Comparison of ENCODE assay signal across 13 cellular contexts in the genomic region with DNA sequence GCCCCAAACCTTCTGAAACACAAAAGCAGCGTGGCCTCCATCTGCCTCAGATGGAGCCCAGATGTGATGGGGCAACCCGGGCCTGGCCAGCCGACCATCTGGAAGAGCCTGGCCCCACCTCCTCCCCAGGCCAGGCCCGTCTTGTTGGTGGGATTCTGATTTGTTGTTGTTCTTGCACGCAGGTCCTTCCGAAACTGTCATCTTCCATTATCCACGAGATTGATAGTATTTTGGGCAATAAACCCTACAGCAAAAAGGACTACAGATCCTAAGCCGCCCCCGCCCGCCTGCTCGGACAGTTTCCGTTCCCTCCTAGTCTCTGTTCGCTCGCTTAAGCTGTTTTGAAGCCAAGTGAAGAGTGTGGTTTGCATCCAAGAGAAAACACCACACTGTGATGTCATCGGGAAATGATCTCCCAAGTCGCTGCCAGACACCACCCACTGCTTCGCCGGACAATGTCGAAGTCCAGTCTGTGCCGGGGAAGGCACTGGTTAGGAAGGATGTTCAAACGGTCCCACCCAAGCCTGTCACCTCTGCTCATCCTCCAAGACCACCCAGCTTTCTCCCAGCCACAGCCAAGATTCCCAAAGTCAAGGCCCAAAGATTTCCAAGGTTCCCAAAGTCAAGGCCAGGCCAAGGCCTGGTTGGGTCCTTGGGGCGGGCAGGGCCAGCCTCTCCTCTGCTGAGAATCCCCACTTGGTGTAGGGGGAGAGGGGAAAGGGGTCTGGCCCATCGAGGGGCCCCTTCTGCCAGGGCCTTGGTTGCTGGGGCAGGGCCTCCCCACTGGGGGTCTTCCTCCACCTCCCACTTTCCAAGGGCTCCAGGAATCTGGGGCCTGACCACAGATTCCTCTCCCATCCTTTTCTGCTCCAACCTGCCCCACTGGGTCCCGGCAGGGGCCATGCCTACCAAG. TPM values are rescaled to one million over a fixed set of nuclear protein-coding genes. Genes with fewer than 3 reads are reported as not detected.
A peak's percentile ranks its signal among the peaks of the same experiment; 100 is the strongest.
DNase-seq lines count a peak whose midpoint lies in the region; ATAC-seq and TF ChIP-seq lines count a peak whose summit lies in the region.
"Had no signal": no experiment of that assay in that cellular context is flagged by ENCODE, and none has a peak within 500 bp of the region (broad histone marks: within the 10 kb centered on the region; RNA-seq: fewer than 3 reads in every experiment).

No MANE protein-coding gene starts in this region.

- peaks cover 16% of the 10 kb centered on the region for H3K36me3 ChIP-seq in CD8-positive, alpha-beta T cell (ENCODE audit: insufficient read depth, low read length)
- no peaks in the 10 kb centered on the region for H3K36me3 ChIP-seq in RWPE2 (ENCODE audit: low read depth)
- no peaks in the 10 kb centered on the region for H3K36me3 ChIP-seq in psoas muscle (ENCODE audit: insufficient read depth in 1 of 2, low read depth in 1 of 2)
- H3K36me3 ChIP-seq: prostate gland had no signal

- H3K27ac ChIP-seq in CD8-positive, alpha-beta T cell (ENCODE audit: low read depth, low read length), result no peak overlapping the region
- H3K27ac ChIP-seq in RWPE2 (ENCODE audit: poor library complexity, severe bottlenecking), result no peak overlapping the region
- no peak overlapping the region for H3K27ac ChIP-seq in psoas muscle
- H3K27ac ChIP-seq: prostate gland had no signal

- peaks cover 34% of the 10 kb centered on the region for H3K36me3 Mint-ChIP-seq in CD8-positive, alpha-beta T cell
- H3K36me3 Mint-ChIP-seq in natural killer cell treated with Interleukin-12 subunit alpha and Interleukin-12 subunit beta and Interleukin-15 and Interleukin-18, amount 100 ng/mL, for 72 hours, result peaks cover 5% of the 10 kb centered on the region

- DNase-seq in CD8-positive, alpha-beta T cell, result no peak
- DNase-seq in RWPE2 (ENCODE audit: low spot score) (peak; percentile 29), fibroblast of the aortic adventitia (ENCODE audit: low read depth) (peak; percentile 65), psoas muscle (peak; percentile 50 to 58), mesenteric fat pad (ENCODE audit: low spot score) (no peak), cerebellum (ENCODE audit: low spot score) (no peak), NAMALWA (ENCODE audit: low spot score) (no peak)
- no peak for DNase-seq in natural killer cell treated with Interleukin-12 subunit alpha and Interleukin-12 subunit beta and Interleukin-15 and Interleukin-18, amount 100 ng/mL, for 72 hours (ENCODE audit: low spot score)
- DNase-seq: activated CD4-positive, alpha-beta T cell treated with anti-CD3 and anti-CD28 coated beads for 48 hours; activated naive CD4-positive, alpha-beta T cell; stimulated activated naive CD8-positive, alpha-beta T cell treated with anti-CD3 and anti-CD28 coated beads, Interleukin-15, amount 100 ng/mL, for 72 hours had no signal

- ATAC-seq in CD8-positive, alpha-beta T cell, result no peak
- ATAC-seq in RWPE2 (ENCODE audit: low read depth) (no peak), psoas muscle (peak in 1 of 4 donors; percentile 54)
- ATAC-seq in natural killer cell treated with Interleukin-12 subunit alpha and Interleukin-12 subunit beta and Interleukin-15 and Interleukin-18, amount 100 ng/mL, for 72 hours, result no peak
- ATAC-seq: stimulated activated naive CD8-positive, alpha-beta T cell treated with anti-CD3 and anti-CD28 coated beads, Interleukin-15, amount 100 ng/mL, for 72 hours had no signal

- no peak overlapping the region for H3K4me3 Mint-ChIP-seq in CD8-positive, alpha-beta T cell
- no peak overlapping the region for H3K4me3 Mint-ChIP-seq in natural killer cell treated with Interleukin-12 subunit alpha and Interleukin-12 subunit beta and Interleukin-15 and Interleukin-18, amount 100 ng/mL, for 72 hours
- H3K4me3 Mint-ChIP-seq: stimulated activated naive CD8-positive, alpha-beta T cell treated with anti-CD3 and anti-CD28 coated beads, Interleukin-15, amount 100 ng/mL, for 72 hours had no signal

- intact Hi-C loops in CD8-positive, alpha-beta T cell (cut with DNase I, micrococcal nuclease), result no loop called here
- intact Hi-C loops in psoas muscle (cut with DNase I), result no loop called here

- no peaks in the 10 kb centered on the region for H3K27me3 ChIP-seq in CD8-positive, alpha-beta T cell (ENCODE audit: insufficient read depth, low read length)
- H3K27me3 ChIP-seq in RWPE2 (ENCODE audit: insufficient read depth, poor library complexity, severe bottlenecking), result no peaks in the 10 kb centered on the region
- H3K27me3 ChIP-seq in psoas muscle (ENCODE audit: insufficient read depth in 3 of 3, low read length in 2 of 3), result peaks cover 0 to 19% (median 9%) of the 10 kb centered on the region in 3 donors

- no peaks in the 10 kb centered on the region for H3K9me3 ChIP-seq in CD8-positive, alpha-beta T cell (ENCODE audit: low read length)
- H3K9me3 ChIP-seq in RWPE2 (ENCODE audit: severe bottlenecking) (no peaks in the 10 kb centered on the region), psoas muscle (no peaks in the 10 kb centered on the region)
- H3K9me3 ChIP-seq: prostate gland had no signal

- POLR2A ChIA-PET in CD8-positive, alpha-beta T cell (lab: Charles Lee), result no interaction called here

- H3K4me1 Mint-ChIP-seq in CD8-positive, alpha-beta T cell (ENCODE audit: low read depth), result no peaks in the 10 kb centered on the region
- peaks cover 0 to 6% of the 10 kb centered on the region in 2 donors for H3K4me1 Mint-ChIP-seq in natural killer cell treated with Interleukin-12 subunit alpha and Interleukin-12 subunit beta and Interleukin-15 and Interleukin-18, amount 100 ng/mL, for 72 hours (ENCODE audit: low read depth in 2 of 2)

- H3K4me3 ChIP-seq in CD8-positive, alpha-beta T cell (ENCODE audit: low read depth, low read length), result no peak overlapping the region
- H3K4me3 ChIP-seq in RWPE2 (ENCODE audit: severe bottlenecking) (no peak overlapping the region), fibroblast of the aortic adventitia (ENCODE audit: low read depth, low read length) (no peak overlapping the region), psoas muscle (no peak overlapping the region)
- H3K4me3 ChIP-seq: lung, prostate gland had no signal

- TF ChIP-seq CTCF in CD8-positive, alpha-beta T cell (IDR thresholded peaks at IDR 0.05), result no peak
- TF ChIP-seq CTCF in RWPE2 (IDR thresholded peaks at IDR 0.05; ENCODE audit: poor library complexity, severe bottlenecking) (no peak), fibroblast of the aortic adventitia (IDR thresholded peaks at IDR 0.05; ENCODE audit: insufficient read depth, low read length) (no peak), psoas muscle (IDR thresholded peaks at IDR 0.05) (no peak)

- H3K4me1 ChIP-seq in CD8-positive, alpha-beta T cell (ENCODE audit: insufficient read depth, low read length), result no peaks in the 10 kb centered on the region
- H3K4me1 ChIP-seq in RWPE2 (ENCODE audit: insufficient read depth, poor library complexity, severe bottlenecking) (no peaks in the 10 kb centered on the region), psoas muscle (no peaks in the 10 kb centered on the region)
- H3K4me1 ChIP-seq: prostate gland had no signal

- CTCF ChIA-PET in CD8-positive, alpha-beta T cell (lab: Charles Lee), result no interaction called here

- no peaks in the 10 kb centered on the region for H3K9me3 Mint-ChIP-seq in CD8-positive, alpha-beta T cell
- H3K9me3 Mint-ChIP-seq in natural killer cell treated with Interleukin-12 subunit alpha and Interleukin-12 subunit beta and Interleukin-15 and Interleukin-18, amount 100 ng/mL, for 72 hours, result no peaks in the 10 kb centered on the region
- H3K9me3 Mint-ChIP-seq: stimulated activated naive CD8-positive, alpha-beta T cell treated with anti-CD3 and anti-CD28 coated beads, Interleukin-15, amount 100 ng/mL, for 72 hours had no signal

- H3K27ac Mint-ChIP-seq in CD8-positive, alpha-beta T cell, result peak overlapping the region; percentile 25
- peak overlapping the region in 1 of 2 donors; percentile 54 for H3K27ac Mint-ChIP-seq in natural killer cell treated with Interleukin-12 subunit alpha and Interleukin-12 subunit beta and Interleukin-15 and Interleukin-18, amount 100 ng/mL, for 72 hours

- 47 to 62% (median 51%) methylated on average over 24 of the region's 24 CpGs for WGBS in psoas muscle, 3 donors

- H3K27me3 Mint-ChIP-seq in CD8-positive, alpha-beta T cell (ENCODE audit: low read depth), result no peaks in the 10 kb centered on the region
- no peaks in the 10 kb centered on the region for H3K27me3 Mint-ChIP-seq in natural killer cell treated with Interleukin-12 subunit alpha and Interleukin-12 subunit beta and Interleukin-15 and Interleukin-18, amount 100 ng/mL, for 72 hours

RNA-seq across cellular contexts. Expression of a gene that starts 52.9 kb away (rescaled TPM):
- 100 to 1,000 TPM; 152 to 163 TPM for total RNA-seq in CD8-positive, alpha-beta T cell
- total RNA-seq in fibroblast of the aortic adventitia (ENCODE audit: low replicate concordance) (4.0 and 9.1 TPM in 2 replicates), psoas muscle (1 to 10 TPM; 2.1 to 8.8 (median 3.6) TPM), mesenteric fat pad (29.0 TPM), cerebellum (6.4 TPM)
- polyA plus RNA-seq in psoas muscle, result 1 to 10 TPM in 2 of 3 donors, under 1 TPM in 1; 0.86 to 1.7 (median 1.6) TPM
- total RNA-seq in natural killer cell treated with Interleukin-12 subunit alpha and Interleukin-12 subunit beta and Interleukin-15 and Interleukin-18, amount 100 ng/mL, for 72 hours, result 100 to 1,000 TPM; 157 to 360 TPM

Comparison
In these comparisons a context has a peak if more than half of its experiments do, and no peak if none do; other contexts are left out.
1. DNase-seq: peak in RWPE2 (single experiment), fibroblast of the aortic adventitia (single experiment) and psoas muscle (2 of 2); none in CD8-positive, alpha-beta T cell (0 of 7), mesenteric fat pad (single experiment), natural killer cell treated with Interleukin-12 subunit alpha and Interleukin-12 subunit beta and Interleukin-15 and Interleukin-18, amount 100 ng/mL, for 72 hours (single experiment), cerebellum (single experiment) and NAMALWA (single experiment).